Comparison of ENCODE assay signal across 1 cellular context in the genomic region with DNA sequence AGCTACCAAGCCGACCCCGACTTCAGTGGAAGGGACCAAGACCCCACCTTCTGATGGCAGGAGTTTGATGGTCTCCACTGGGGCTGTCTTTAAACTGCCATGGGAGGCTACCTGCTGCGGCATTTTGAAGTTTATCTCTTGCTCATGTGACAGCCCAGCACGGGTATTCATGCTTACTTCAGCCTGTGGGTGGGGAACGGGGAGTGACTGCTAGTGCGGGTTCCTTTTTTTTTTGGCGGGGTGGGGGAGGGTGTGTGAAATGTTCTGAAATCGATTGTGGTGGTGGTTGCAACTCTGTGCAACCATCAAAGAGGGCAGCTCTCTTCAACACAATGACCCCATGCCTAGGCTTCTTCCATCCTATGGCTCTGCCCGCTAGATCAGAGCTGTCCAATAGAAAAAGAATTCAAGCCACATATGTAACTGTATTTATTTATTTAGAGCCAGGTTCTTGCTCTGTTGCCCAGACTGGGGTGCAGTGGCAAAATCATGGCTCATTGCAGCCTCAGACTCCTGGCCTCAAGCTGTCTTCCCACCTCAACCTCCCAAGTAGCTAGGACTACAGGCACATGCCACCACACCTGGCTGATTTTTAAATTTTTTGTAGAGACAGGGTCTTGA.
A peak's percentile ranks its signal among the peaks of the same experiment; 100 is the strongest.
TF ChIP-seq lines count a peak whose summit lies in the region.

No MANE protein-coding gene starts in this region.

TF ChIP-seq in GM12878, 131 proteins besides CTCF, POLR2A, EP300 and RAD21 (continues in another document):
- TF ChIP-seq FOXK2 (IDR thresholded peaks at IDR 0.05) (no peak), RUNX3 (IDR thresholded peaks at IDR 0.05; ENCODE audit: low read length) (peak; percentile 82), BHLHE40 (IDR thresholded peaks at IDR 0.05; ENCODE audit: borderline replicate concordance in 1 of 2, low read depth in 2 of 2, low read length in 1 of 2) (peak; percentile 88 to 93), BACH1 (IDR thresholded peaks at IDR 0.05; ENCODE audit: borderline replicate concordance) (0 out of 2 replicates have a peak, but pooled peaks have one; percentile 27), ETV6 (conservative IDR thresholded peaks at IDR 0.05 in 1 of 2, IDR thresholded peaks at IDR 0.05 in 1 of 2; ENCODE audit: borderline replicate concordance in 1 of 2, low read depth in 1 of 2) (0 out of 4 replicates have a peak, but pooled peaks of 1 of the 2 experiments have one; percentile 34), SRF (IDR thresholded peaks at IDR 0.05; ENCODE audit: low read depth in 2 of 2, low read length in 2 of 2) (0 out of 4 replicates have a peak, but pooled peaks of 1 of the 2 experiments have one; percentile 35), ATF2 (IDR thresholded peaks at IDR 0.05; ENCODE audit: low read length) (0 out of 2 replicates have a peak, but pooled peaks have one; percentile 37), RAD51 (IDR thresholded peaks at IDR 0.05) (peak; percentile 80), BRCA1 (IDR thresholded peaks at IDR 0.05; ENCODE audit: low read depth, low read length) (no peak), MAX (IDR thresholded peaks at IDR 0.05; ENCODE audit: low read depth, low read length) (peak; percentile 47; the same call in 1 of the 2 replicates), CHD2 (IDR thresholded peaks at IDR 0.05; ENCODE audit: borderline replicate concordance, low read depth, low read length) (peak; percentile 65; the same call in 1 of the 2 replicates), ZNF687 (IDR thresholded peaks at IDR 0.05) (peak; percentile 67), ATF7 (IDR thresholded peaks at IDR 0.05; ENCODE audit: low read depth) (peak; percentile 47; the same call in 1 of the 2 replicates), CEBPB (IDR thresholded peaks at IDR 0.05; ENCODE audit: borderline replicate concordance in 1 of 2, low read depth in 2 of 2, low read length in 2 of 2) (no peak), SUZ12 (IDR thresholded peaks at IDR 0.05; ENCODE audit: unreplicated experiment) (no peak), MTA3 (IDR thresholded peaks at IDR 0.05; ENCODE audit: borderline replicate concordance, low read length) (peak; percentile 31; the same call in 1 of the 2 replicates), MEF2A (IDR thresholded peaks at IDR 0.05; ENCODE audit: insufficient read depth, low read depth, low read length) (0 out of 2 replicates have a peak, but pooled peaks have one; percentile 27), CUX1 (IDR thresholded peaks at IDR 0.05; ENCODE audit: insufficient replicate concordance, low read depth, low read length) (peak; percentile 27), IKZF1 (conservative IDR thresholded peaks at IDR 0.05) (no peak; the same call in 1 of the 2 replicates), SIN3A (IDR thresholded peaks at IDR 0.05; ENCODE audit: low read depth, low read length) (peak; percentile 53; the same call in 1 of the 2 replicates), MTA2 (IDR thresholded peaks at IDR 0.05; ENCODE audit: low read depth) (peak; percentile 46; the same call in 1 of the 2 replicates), ZNF24 (IDR thresholded peaks at IDR 0.05) (no peak), IRF4 (IDR thresholded peaks at IDR 0.05; ENCODE audit: low read depth, low read length) (0 out of 2 replicates have a peak, but pooled peaks have one; percentile 26), TAF1 (IDR thresholded peaks at IDR 0.05; ENCODE audit: borderline replicate concordance, low read depth, low read length) (no peak), SMC3 (IDR thresholded peaks at IDR 0.05; ENCODE audit: borderline replicate concordance, low read length) (0 out of 2 replicates have a peak, but pooled peaks have one; percentile 20), RELA (IDR thresholded peaks at IDR 0.05; ENCODE audit: borderline replicate concordance, partially characterized antibody) (no peak), IKZF2 (IDR thresholded peaks at IDR 0.05) (peak in 1 of 2 experiments; percentile 39; a peak in 1 of 4 replicates), ZBTB4 (CRISPR knock-in tag; IDR thresholded peaks at IDR 0.05) (no peak), SREBF1 (IDR thresholded peaks at IDR 0.05; ENCODE audit: low read length) (no peak)
- TF ChIP-seq, protein P1, sequence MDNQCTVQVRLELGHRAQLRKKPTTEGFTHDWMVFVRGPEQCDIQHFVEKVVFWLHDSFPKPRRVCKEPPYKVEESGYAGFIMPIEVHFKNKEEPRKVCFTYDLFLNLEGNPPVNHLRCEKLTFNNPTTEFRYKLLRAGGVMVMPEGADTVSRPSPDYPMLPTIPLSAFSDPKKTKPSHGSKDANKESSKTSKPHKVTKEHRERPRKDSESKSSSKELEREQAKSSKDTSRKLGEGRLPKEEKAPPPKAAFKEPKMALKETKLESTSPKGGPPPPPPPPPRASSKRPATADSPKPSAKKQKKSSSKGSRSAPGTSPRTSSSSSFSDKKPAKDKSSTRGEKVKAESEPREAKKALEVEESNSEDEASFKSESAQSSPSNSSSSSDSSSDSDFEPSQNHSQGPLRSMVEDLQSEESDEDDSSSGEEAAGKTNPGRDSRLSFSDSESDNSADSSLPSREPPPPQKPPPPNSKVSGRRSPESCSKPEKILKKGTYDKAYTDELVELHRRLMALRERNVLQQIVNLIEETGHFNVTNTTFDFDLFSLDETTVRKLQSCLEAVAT (IDR thresholded peaks at IDR 0.05) = peak; percentile 64; the same call in 1 of the 2 replicates
- TF ChIP-seq, protein P2, sequence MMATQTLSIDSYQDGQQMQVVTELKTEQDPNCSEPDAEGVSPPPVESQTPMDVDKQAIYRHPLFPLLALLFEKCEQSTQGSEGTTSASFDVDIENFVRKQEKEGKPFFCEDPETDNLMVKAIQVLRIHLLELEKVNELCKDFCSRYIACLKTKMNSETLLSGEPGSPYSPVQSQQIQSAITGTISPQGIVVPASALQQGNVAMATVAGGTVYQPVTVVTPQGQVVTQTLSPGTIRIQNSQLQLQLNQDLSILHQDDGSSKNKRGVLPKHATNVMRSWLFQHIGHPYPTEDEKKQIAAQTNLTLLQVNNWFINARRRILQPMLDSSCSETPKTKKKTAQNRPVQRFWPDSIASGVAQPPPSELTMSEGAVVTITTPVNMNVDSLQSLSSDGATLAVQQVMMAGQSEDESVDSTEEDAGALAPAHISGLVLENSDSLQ (IDR thresholded peaks at IDR 0.05) = peak; percentile 71
- TF ChIP-seq, protein P3, sequence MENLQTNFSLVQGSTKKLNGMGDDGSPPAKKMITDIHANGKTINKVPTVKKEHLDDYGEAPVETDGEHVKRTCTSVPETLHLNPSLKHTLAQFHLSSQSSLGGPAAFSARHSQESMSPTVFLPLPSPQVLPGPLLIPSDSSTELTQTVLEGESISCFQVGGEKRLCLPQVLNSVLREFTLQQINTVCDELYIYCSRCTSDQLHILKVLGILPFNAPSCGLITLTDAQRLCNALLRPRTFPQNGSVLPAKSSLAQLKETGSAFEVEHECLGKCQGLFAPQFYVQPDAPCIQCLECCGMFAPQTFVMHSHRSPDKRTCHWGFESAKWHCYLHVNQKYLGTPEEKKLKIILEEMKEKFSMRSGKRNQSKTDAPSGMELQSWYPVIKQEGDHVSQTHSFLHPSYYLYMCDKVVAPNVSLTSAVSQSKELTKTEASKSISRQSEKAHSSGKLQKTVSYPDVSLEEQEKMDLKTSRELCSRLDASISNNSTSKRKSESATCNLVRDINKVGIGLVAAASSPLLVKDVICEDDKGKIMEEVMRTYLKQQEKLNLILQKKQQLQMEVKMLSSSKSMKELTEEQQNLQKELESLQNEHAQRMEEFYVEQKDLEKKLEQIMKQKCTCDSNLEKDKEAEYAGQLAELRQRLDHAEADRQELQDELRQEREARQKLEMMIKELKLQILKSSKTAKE (IDR thresholded peaks at IDR 0.05; ENCODE audit: low read depth, poor library complexity, severe bottlenecking) = no peak
